ENCODE assay signal across 9 cellular contexts in genomic region chr15:94119215-94119815, GRCh38.
DNase-seq lines count a peak whose midpoint lies in the region; ATAC-seq, FAIRE-seq and TF ChIP-seq lines count a peak whose summit lies in the region.
"Had no signal": no experiment of that assay in that cellular context is flagged by ENCODE, and none has a peak within 500 bp of the region (broad histone marks: within the 10 kb centered on the region; RNA-seq: fewer than 3 reads in every experiment).

No MANE protein-coding gene starts in this region.

- no peak for FAIRE-seq in GM12878 (lab: Jason Lieb, UNC)

- H3K27ac ChIP-seq in HEK293 (ENCODE audit: extremely low read depth, low read depth, low read length) (peak overlapping the region; percentile 53; the same call in 1 of the 2 replicates), GM12878 (ENCODE audit: control insufficient read depth, insufficient read depth) (no peak overlapping the region), lower lobe of right lung (no peak overlapping the region), stomach smooth muscle (ENCODE audit: low read length) (peak overlapping the region; percentile 79)
- H3K27ac ChIP-seq: WERI-Rb-1 had no signal

- no peak for TF ChIP-seq CTCF in HEK293 (tag by site-specific recombination; IDR thresholded peaks at IDR 0.05)
- TF ChIP-seq CTCF in GM12878 (IDR thresholded peaks at IDR 0.05 in 2 of 3, conservative IDR thresholded peaks at IDR 0.05 in 1 of 3; ENCODE audit: control insufficient read depth in 2 of 3, extremely low read depth in 1 of 3, insufficient read depth in 1 of 3, low read depth in 3 of 3, low read length in 3 of 3): no peak
- TF ChIP-seq CTCF in lower lobe of right lung (IDR thresholded peaks at IDR 0.05): no peak

- DNase-seq in GM12878 (ENCODE audit: low read depth, low spot score): no peak
- DNase-seq in lower lobe of right lung: no peak
- DNase-seq in H7: no peak
- no peak for DNase-seq in NCI-H748 (lab: John Stamatoyannopoulos, UW; ENCODE audit: unreplicated experiment)
- no peak for DNase-seq in stimulated activated CD4-positive, alpha-beta T cell treated with anti-CD3 and anti-CD28 coated beads, Interleukin-2, amount 100 ng/mL, for 24 hours
- DNase-seq in activated naive CD4-positive, alpha-beta T cell treated with Interleukin-2 at 50 U/mL for 16 hours: no peak

- no TSS peak for BruUV-seq in GM12878 (replicated peaks; lab: Mats Ljungman, UMichigan)

- CTCF ChIA-PET in HEK293 (lab: Yijun Ruan, JAX) (interaction anchor here (0.6 to 2.1 kb wide), 114 partner anchors 8 to 1451 kb away, joined by 3 to 147 read pairs (median 5); partner anchors contain the start of gene RGMA), GM12878 (lab: Yijun Ruan, JAX) (interaction anchor here (0.7 to 2.2 kb wide), 38 partner anchors 11 to 1682 kb away, joined by 3 to 54 read pairs (median 3); no protein-coding TSS in a partner anchor)

- TF ChIP-seq POLR2A in GM12878 (IDR thresholded peaks at IDR 0.05; ENCODE audit: low read depth, low read length): no peak

- no peaks in the 10 kb centered on the region for H3K36me3 ChIP-seq in HEK293 (ENCODE audit: control insufficient read depth in 2 of 2, insufficient read depth in 1 of 2, low read length in 2 of 2)
- H3K36me3 ChIP-seq in GM12878 (ENCODE audit: control insufficient read depth in 2 of 2, insufficient read depth in 2 of 2, low read length in 1 of 2): no peaks in the 10 kb centered on the region
- no peaks in the 10 kb centered on the region for H3K36me3 ChIP-seq in lower lobe of right lung
- H3K36me3 ChIP-seq in stomach smooth muscle (ENCODE audit: control insufficient read depth in 2 of 2, insufficient read depth in 2 of 2, low read length in 2 of 2): no peaks in the 10 kb centered on the region
- no peaks in the 10 kb centered on the region for H3K36me3 ChIP-seq in H7 (replicated peaks; ENCODE audit: control insufficient read depth, insufficient read depth, low read length)
- H3K36me3 ChIP-seq: WERI-Rb-1 had no signal

- H3K9me3 ChIP-seq in HEK293 (ENCODE audit: control insufficient read depth, insufficient read depth, low read depth, low read length): no peaks in the 10 kb centered on the region; the same call in 1 of the 2 replicates
- H3K9me3 ChIP-seq in GM12878 (replicated peaks; ENCODE audit: control insufficient read depth, insufficient read depth, low read length): no peaks in the 10 kb centered on the region
- no peaks in the 10 kb centered on the region for H3K9me3 ChIP-seq in lower lobe of right lung
- no peaks in the 10 kb centered on the region for H3K9me3 ChIP-seq in stomach smooth muscle (ENCODE audit: control insufficient read depth in 2 of 2, low read length in 2 of 2)

- SMC1A ChIA-PET in GM12878 (lab: Charles Lee; ENCODE audit: uncharacterized antibody, unreplicated experiment): interaction anchor here (0.8 to 1.7 kb wide), 16 partner anchors 10 to 1090 kb away, joined by 3 to 15 read pairs (median 4); no protein-coding TSS in a partner anchor

- peaks cover 9% of the 10 kb centered on the region for H3K4me1 ChIP-seq in HEK293 (ENCODE audit: control insufficient read depth, insufficient read depth, low read length)
- no peaks in the 10 kb centered on the region for H3K4me1 ChIP-seq in GM12878 (ENCODE audit: control insufficient read depth, insufficient read depth, low read length)
- no peaks in the 10 kb centered on the region for H3K4me1 ChIP-seq in lower lobe of right lung
- H3K4me1 ChIP-seq in stomach smooth muscle (ENCODE audit: control insufficient read depth, insufficient read depth, low read length): peaks cover 15% of the 10 kb centered on the region

- no peaks in the 10 kb centered on the region for H4K20me1 ChIP-seq in GM12878 (ENCODE audit: control insufficient read depth, insufficient read depth)

- POLR2A ChIA-PET in HEK293 (lab: Yijun Ruan, JAX) (interaction anchor here (1.0 kb wide), 1 partner anchor 1089 kb away, joined by 4 read pairs; no protein-coding TSS in a partner anchor), GM12878 (lab: Charles Lee) (no interaction called here)

- H3K27me3 ChIP-seq in GM12878 (replicated peaks in 1 of 2; ENCODE audit: control insufficient read depth in 2 of 2, insufficient read depth in 2 of 2, low read length in 1 of 2): no peaks in the 10 kb centered on the region
- no peaks in the 10 kb centered on the region for H3K27me3 ChIP-seq in lower lobe of right lung (ENCODE audit: low read depth)
- H3K27me3 ChIP-seq in stomach smooth muscle (ENCODE audit: control insufficient read depth in 1 of 2, insufficient read depth in 2 of 2, low read length in 2 of 2): no peaks in the 10 kb centered on the region
- no peaks in the 10 kb centered on the region for H3K27me3 ChIP-seq in H7 (ENCODE audit: control insufficient read depth, insufficient read depth, low read length)

- H2AFZ ChIP-seq in GM12878 (ENCODE audit: control insufficient read depth, low read depth, low read length): no peak overlapping the region

- no peak overlapping the region for H3K4me3 ChIP-seq in HEK293 (ENCODE audit: low read depth, low read length)
- no peak overlapping the region for H3K4me3 ChIP-seq in GM12878
- no peak overlapping the region for H3K4me3 ChIP-seq in lower lobe of right lung
- no peak overlapping the region for H3K4me3 ChIP-seq in stomach smooth muscle (ENCODE audit: low read length in 2 of 2)
- H3K4me3 ChIP-seq in H7 (ENCODE audit: insufficient read depth, low read depth, low read length): no peak overlapping the region

- no peak for TF ChIP-seq RAD21 in GM12878 (IDR thresholded peaks at IDR 0.05; ENCODE audit: insufficient read depth, low read depth, low read length)

- no peak overlapping the region for H3K9ac ChIP-seq in GM12878 (ENCODE audit: control insufficient read depth, insufficient read depth, low read length)
- H3K9ac ChIP-seq in stomach smooth muscle (ENCODE audit: low read length in 2 of 2): no peak overlapping the region

- TF ChIP-seq EP300 in GM12878 (IDR thresholded peaks at IDR 0.05; ENCODE audit: borderline replicate concordance in 1 of 2, control insufficient read depth in 1 of 2, low read depth in 2 of 2, low read length in 2 of 2): no peak

- no peak overlapping the region for H3K4me2 ChIP-seq in GM12878 (ENCODE audit: control insufficient read depth, insufficient read depth)

- 39% methylated on average over 11 of the region's 11 CpGs for WGBS in GM12878 (ENCODE audit: insufficient coverage, insufficient replicate concordance, low lambda C conversion rate, missing lambda C conversion rate)

- in situ Hi-C loops in GM12878 (cut with MboI): loop anchor here (25.0 kb wide), 1 partner anchor 1332 kb away; no protein-coding TSS in a partner anchor

- H3K79me2 ChIP-seq in GM12878 (ENCODE audit: control insufficient read depth, insufficient read depth, low read length): no peaks in the 10 kb centered on the region

- ATAC-seq in GM12878 (peak; percentile 34; the same call in 1 of the 3 replicates), lower lobe of right lung (peak; percentile 46 to 68)

- intact Hi-C loops in GM12878 (cut with micrococcal nuclease; ENCODE audit: unreplicated experiment): no loop called here
- intact Hi-C loops in lower lobe of right lung (cut with DNase I): no loop called here

- RAD21 ChIA-PET in GM12878 (lab: Charles Lee; ENCODE audit: unreplicated experiment): interaction anchor here (1.0 to 1.6 kb wide), 6 partner anchors 10 to 1090 kb away, joined by 4 to 40 read pairs (median 8); partner anchors contain the start of gene RGMA

TF ChIP-seq in HEK293, 187 proteins besides CTCF, POLR2A, EP300 and RAD21 (continues in another document):
- TF ChIP-seq HOXD13 (CRISPR knock-in tag; IDR thresholded peaks at IDR 0.05; ENCODE audit: borderline replicate concordance) (no peak), ZBTB48 (tag by site-specific recombination; IDR thresholded peaks at IDR 0.05) (no peak), ZNF585B (tag by site-specific recombination; IDR thresholded peaks at IDR 0.05) (no peak), ZNF174 (tag by site-specific recombination; IDR thresholded peaks at IDR 0.05) (no peak), PATZ1 (tag by site-specific recombination; IDR thresholded peaks at IDR 0.05) (no peak)

TF ChIP-seq in GM12878, 131 proteins besides CTCF, POLR2A, EP300 and RAD21 (continues in another document):
- TF ChIP-seq PML (IDR thresholded peaks at IDR 0.05; ENCODE audit: low read length) (no peak), ZNF384 (IDR thresholded peaks at IDR 0.05; ENCODE audit: borderline replicate concordance, low read depth, low read length) (no peak), SKIL (IDR thresholded peaks at IDR 0.05; ENCODE audit: low read depth, poor library complexity, severe bottlenecking) (no peak), HDAC6 (IDR thresholded peaks at IDR 0.05; ENCODE audit: unreplicated experiment) (no peak), BACH1 (IDR thresholded peaks at IDR 0.05; ENCODE audit: borderline replicate concordance) (no peak), RUNX3 (IDR thresholded peaks at IDR 0.05; ENCODE audit: low read length) (no peak), GABPA (IDR thresholded peaks at IDR 0.05; ENCODE audit: low read depth) (no peak)

Comparison
In these comparisons a context has a peak if more than half of its experiments do, and no peak if none do; other contexts are left out.
1. H3K27ac ChIP-seq: peak in HEK293 (single experiment) and stomach smooth muscle (single experiment); none in GM12878 (single experiment) and lower lobe of right lung (single experiment).